Comparison of ENCODE assay signal across 1 cellular context in genomic region chr7:74477188-74477587, GRCh38.
TF ChIP-seq lines count a peak whose summit lies in the region.

No MANE protein-coding gene starts in this region.

TF ChIP-seq in A549, 52 proteins besides CTCF, POLR2A, EP300 and RAD21 (continued from another document):
- TF ChIP-seq RNF2 (IDR thresholded peaks at IDR 0.05; ENCODE audit: borderline replicate concordance, low read depth) (no peak), CEBPB (IDR thresholded peaks at IDR 0.05) (no peak)
